9 cellular contexts compared by ENCODE assay signal in the genomic region with DNA sequence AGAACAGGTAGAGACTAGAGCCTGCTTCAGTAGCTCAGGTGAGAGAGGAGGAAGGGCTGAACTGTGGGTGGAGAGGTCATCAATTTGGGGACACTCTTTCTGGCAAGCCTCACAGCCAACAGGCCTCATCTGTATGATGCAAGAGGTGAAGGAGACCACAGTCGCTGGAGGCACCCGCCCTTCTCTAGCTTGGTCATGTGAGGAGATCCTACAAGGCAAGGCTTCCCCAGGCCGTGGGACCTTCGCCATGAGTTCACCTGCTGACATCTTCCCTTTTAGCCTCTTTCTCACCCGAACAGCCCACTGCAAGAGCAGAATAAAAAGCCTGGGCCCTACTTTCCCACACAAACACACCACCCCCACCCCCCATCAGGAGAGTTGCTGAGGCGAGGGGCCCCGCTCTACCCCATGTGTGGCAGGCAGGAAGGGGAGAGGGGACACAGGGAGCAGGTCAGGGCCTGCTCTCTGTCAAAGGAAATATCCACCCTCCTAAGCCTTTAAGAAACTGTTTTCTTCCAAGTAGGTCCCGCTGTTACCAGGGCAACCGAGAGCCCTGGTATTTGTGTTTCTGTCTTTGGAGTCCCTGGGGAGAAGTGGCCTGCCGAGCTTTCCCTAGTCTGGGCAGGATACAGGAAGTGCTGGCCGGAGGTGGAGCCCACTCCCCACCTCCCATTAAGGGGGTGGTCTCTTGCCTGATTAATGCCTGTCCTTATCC. TPM values are rescaled to one million over a fixed set of nuclear protein-coding genes. Genes with fewer than 3 reads are reported as not detected.
DNase-seq lines count a peak whose midpoint lies in the region; ATAC-seq and TF ChIP-seq lines count a peak whose summit lies in the region.
"Had no signal": no experiment of that assay in that cellular context is flagged by ENCODE, and none has a peak within 500 bp of the region (broad histone marks: within the 10 kb centered on the region; RNA-seq: fewer than 3 reads in every experiment).

No MANE protein-coding gene starts in this region.

- 49 to 57% (median 53%) methylated on average over 11 of the region's 11 CpGs for WGBS in heart left ventricle, 4 donors

- H3K4me1 ChIP-seq in heart left ventricle: peaks cover 0 to 82% (median 35%) of the 10 kb centered on the region in 12 donors

- H3K27me3 ChIP-seq in heart left ventricle: peaks cover 0 to 27% (median 0%) of the 10 kb centered on the region in 9 donors

- peak; percentile 21 to 53 (median 32) for ATAC-seq in heart left ventricle
- no peak for ATAC-seq in left lobe of liver

- POLR2A ChIA-PET in RWPE1 (lab: Yijun Ruan, JAX; ENCODE audit: low non-redundant PET): no interaction called here

- no peaks in the 10 kb centered on the region for H3K9me3 ChIP-seq in heart left ventricle

- intact Hi-C loops in heart left ventricle (cut with DNase I): loop anchor here in 3 of 10 donors (2.0 to 10.0 kb wide), 3 partner anchors 45 to 209 kb away; a partner anchor contains a TSS

- no peaks in the 10 kb centered on the region for H3K36me3 ChIP-seq in heart left ventricle

- H3K4me3 ChIP-seq in heart left ventricle: no peak overlapping the region

- in situ Hi-C loops in G401 (cut with HindIII; ENCODE audit: low sequenced_read_pairs): no loop called here

- no peak for TF ChIP-seq POLR2A in heart left ventricle (IDR thresholded peaks at IDR 0.05)

- TF ChIP-seq CTCF in heart left ventricle (IDR thresholded peaks at IDR 0.05): no peak
- no peak for TF ChIP-seq CTCF in RWPE1 (conservative IDR thresholded peaks at IDR 0.05; ENCODE audit: low read depth)

- DNase-seq in COLO829 (ENCODE audit: low spot score) (peak; percentile 52), SKM-1 treated with dmso at 0.1 percent for 144 hours (lab: John Stamatoyannopoulos, UW; ENCODE audit: unreplicated experiment) (peak; percentile 61), heart left ventricle (peak; percentile 65 to 79 (median 72)), pulmonary artery endothelial cell (ENCODE audit: low read depth, low spot score) (peak; percentile 20), RWPE1 (ENCODE audit: low spot score) (no peak), T-helper 9 cell (no peak), G401 (ENCODE audit: low spot score) (no peak), left lobe of liver (ENCODE audit: low spot score) (no peak)
- DNase-seq: activated naive CD8-positive, alpha-beta T cell treated with anti-CD3 and anti-CD28 coated beads, Interleukin-2, amount 10 ng/mL, durations not matched to agents 7 days and 5 days had no signal

- CTCF ChIA-PET in RWPE1 (lab: Yijun Ruan, JAX): no interaction called here

- peak overlapping the region in 11 of 12 donors; percentile 44 to 88 (median 61) for H3K27ac ChIP-seq in heart left ventricle
- no peak overlapping the region for H3K27ac ChIP-seq in RWPE1

RNA-seq across cellular contexts. Expression of a gene that starts 8.1 kb away (rescaled TPM):
- total RNA-seq in heart left ventricle: 1 to 10 TPM; 1.2 to 6.0 (median 2.7) TPM
- 1 to 10 TPM; 1.5 to 1.6 TPM for polyA plus RNA-seq in heart left ventricle
- 0.20 and 0.53 TPM in 2 replicates for total RNA-seq in pulmonary artery endothelial cell
- 2.0 and 2.3 TPM in 2 replicates for total RNA-seq in G401 (2014; rRNA removed; shearing (Covaris generic))
- total RNA-seq in left lobe of liver: 3.1 TPM

RNA-seq across cellular contexts. Expression of a gene that starts 57.9 kb away (rescaled TPM):
- 10 to 100 TPM in 5 of 9 donors, 1 to 10 TPM in 4; 8.4 to 13.1 (median 10.0) TPM for total RNA-seq in heart left ventricle
- polyA plus RNA-seq in heart left ventricle: 10 to 100 TPM; 16.5 to 41.5 TPM
- 14.2 and 27.5 TPM in 2 replicates for total RNA-seq in pulmonary artery endothelial cell
- total RNA-seq in G401 (2014; rRNA removed; shearing (Covaris generic)): 13.3 and 19.6 TPM in 2 replicates
- 7.3 TPM for total RNA-seq in left lobe of liver

Comparison
In these comparisons a context has a peak if more than half of its experiments do, and no peak if none do; other contexts are left out.
1. DNase-seq: peak in COLO829 (single experiment), SKM-1 treated with dmso at 0.1 percent for 144 hours (single experiment), heart left ventricle (5 of 5) and pulmonary artery endothelial cell (single experiment); none in RWPE1 (single experiment), T-helper 9 cell (single experiment), G401 (single experiment) and left lobe of liver (single experiment).